Comparison of ENCODE assay signal across 19 cellular contexts in genomic region chr4:5866841-5867782, GRCh38. TPM values are rescaled to one million over a fixed set of nuclear protein-coding genes. Genes with fewer than 3 reads are reported as not detected.
DNase-seq lines count a peak whose midpoint lies in the region; ATAC-seq, FAIRE-seq and TF ChIP-seq lines count a peak whose summit lies in the region.
"Had no signal": no experiment of that assay in that cellular context is flagged by ENCODE, and none has a peak within 500 bp of the region (broad histone marks: within the 10 kb centered on the region; RNA-seq: fewer than 3 reads in every experiment).

No MANE protein-coding gene starts in this region.

- TF ChIP-seq POLR2A in sigmoid colon (IDR thresholded peaks at IDR 0.05), result no peak

- H3K9ac ChIP-seq in SK-N-SH, result no peak overlapping the region
- H3K9ac ChIP-seq in astrocyte (ENCODE audit: low read length), result no peak overlapping the region
- H3K9ac ChIP-seq: GM23248 had no signal

- H3F3A ChIP-seq in SK-N-SH (replicated peaks; ENCODE audit: insufficient read depth), result no peaks in the 10 kb centered on the region

- H3K9me3 ChIP-seq in SK-N-SH, result no peaks in the 10 kb centered on the region
- no peaks in the 10 kb centered on the region for H3K9me3 ChIP-seq in CD4-positive, alpha-beta memory T cell (ENCODE audit: control insufficient read depth in 1 of 2, low read length in 2 of 2)
- H3K9me3 ChIP-seq in astrocyte (ENCODE audit: insufficient read depth, low read depth, low read length), result no peaks in the 10 kb centered on the region
- no peaks in the 10 kb centered on the region for H3K9me3 ChIP-seq in sigmoid colon

- no peaks in the 10 kb centered on the region for H3K79me2 ChIP-seq in SK-N-SH (ENCODE audit: insufficient read depth)
- peaks cover 24% of the 10 kb centered on the region for H3K79me2 ChIP-seq in astrocyte (ENCODE audit: insufficient read depth, low read length)

- H3K9me3 Mint-ChIP-seq in CD4-positive, alpha-beta memory T cell, result peaks cover 0 to 4% (median under 1%) of the 10 kb centered on the region in 8 donors
- H3K9me3 Mint-ChIP-seq in astrocyte (ENCODE audit: unreplicated experiment), result no peaks in the 10 kb centered on the region

- ATAC-seq in SK-N-SH treated with all-trans-retinoic acid at 6 μM for 48 hours, result no peak
- ATAC-seq: PC-3 had no signal

- no peak for FAIRE-seq in astrocyte (lab: Jason Lieb, UNC)
- FAIRE-seq: G401.6, HTR-8/SVneo had no signal

- peak overlapping the region in 6 of 8 donors; percentile 15 to 86 (median 41) for H3K4me3 Mint-ChIP-seq in CD4-positive, alpha-beta memory T cell
- no peak overlapping the region for H3K4me3 Mint-ChIP-seq in astrocyte (ENCODE audit: unreplicated experiment)

- H3K27me3 Mint-ChIP-seq in CD4-positive, alpha-beta memory T cell, result peaks cover 6 to 11% of the 10 kb centered on the region in 2 donors
- no peaks in the 10 kb centered on the region for H3K27me3 Mint-ChIP-seq in astrocyte (ENCODE audit: low read depth, unreplicated experiment)

- H3K9me2 ChIP-seq in SK-N-SH, result no peaks in the 10 kb centered on the region

- no peak for TF ChIP-seq EP300 in SK-N-SH (IDR thresholded peaks at IDR 0.05; ENCODE audit: borderline replicate concordance in 1 of 2, low read depth in 1 of 2, low read length in 1 of 2)
- no peak for TF ChIP-seq EP300 in sigmoid colon (IDR thresholded peaks at IDR 0.05)

- CTCF ChIA-PET in SK-N-SH (lab: Yijun Ruan, JAX), result interaction anchor here (0.6 kb wide), 1 partner anchor 119 kb away, joined by 3 read pairs; no protein-coding TSS in a partner anchor
- CTCF ChIA-PET in CD4-positive, alpha-beta memory T cell (lab: Charles Lee; ENCODE audit: partially characterized antibody), result no interaction called here

- no peak for DNase-seq in SK-N-SH
- DNase-seq in CD4-positive, alpha-beta memory T cell, result no peak
- peak; percentile 58 for DNase-seq in NCI-H1694 treated with DMSO at 0.1 percent for 48 hours (lab: John Stamatoyannopoulos, UW)
- no peak for DNase-seq in astrocyte (ENCODE audit: low read depth)
- no peak for DNase-seq in NCI-H146 (lab: John Stamatoyannopoulos, UW)
- DNase-seq in sigmoid colon, result no peak
- DNase-seq in NCI-H510A (lab: John Stamatoyannopoulos, UW), result no peak
- DNase-seq: 8988T, Calu3, DMS79 treated with DMSO at 0.1 percent for 48 hours, GM23248, NCI-H1092, NCI-H187, PC-3 had no signal

- H3K4me1 ChIP-seq in SK-N-SH (ENCODE audit: control insufficient read depth in 1 of 2, insufficient read depth in 2 of 2, low read depth in 1 of 2, low read length in 1 of 2) (peaks cover 3 to 4% of the 10 kb centered on the region in 2 experiments; a peak in 2 of 4 replicates), astrocyte (ENCODE audit: insufficient read depth, low read length) (peaks cover 19% of the 10 kb centered on the region), sigmoid colon (no peaks in the 10 kb centered on the region)
- H3K4me1 ChIP-seq in CD4-positive, alpha-beta memory T cell (ENCODE audit: insufficient read depth, low read length), result peaks cover 18% of the 10 kb centered on the region

- POLR2A ChIA-PET in SK-N-SH (lab: Yijun Ruan, JAX), result no interaction called here
- POLR2A ChIA-PET in CD4-positive, alpha-beta memory T cell (lab: Charles Lee; ENCODE audit: partially characterized antibody), result no interaction called here

- intact Hi-C loops in CD4-positive, alpha-beta memory T cell (cut with micrococcal nuclease), result no loop called here
- intact Hi-C loops in sigmoid colon (cut with DNase I), result no loop called here

- H3K36me3 ChIP-seq in SK-N-SH (replicated peaks in 1 of 2; ENCODE audit: control insufficient read depth in 1 of 2, insufficient read depth in 2 of 2, low read length in 1 of 2), result no peaks in the 10 kb centered on the region
- no peaks in the 10 kb centered on the region for H3K36me3 ChIP-seq in CD4-positive, alpha-beta memory T cell (ENCODE audit: insufficient read depth, low read length)
- no peaks in the 10 kb centered on the region for H3K36me3 ChIP-seq in astrocyte (ENCODE audit: insufficient read depth, low read length)
- no peaks in the 10 kb centered on the region for H3K36me3 ChIP-seq in sigmoid colon

- H3K27ac ChIP-seq in SK-N-SH (ENCODE audit: low read depth in 2 of 2, low read length in 1 of 2) (no peak overlapping the region), astrocyte (ENCODE audit: low read depth, low read length) (no peak overlapping the region), sigmoid colon (no peak overlapping the region)
- H3K27ac ChIP-seq in CD4-positive, alpha-beta memory T cell (ENCODE audit: low read depth, low read length), result no peak overlapping the region
- H3K27ac ChIP-seq: GM23248, SK-N-MC had no signal

- H2AFZ ChIP-seq in SK-N-SH (ENCODE audit: low read depth) (no peak overlapping the region), astrocyte (ENCODE audit: low read depth, low read length) (no peak overlapping the region)
- H2AFZ ChIP-seq: GM23248 had no signal

- H3K36me3 Mint-ChIP-seq in CD4-positive, alpha-beta memory T cell, result no peaks in the 10 kb centered on the region
- peaks cover 23% of the 10 kb centered on the region for H3K36me3 Mint-ChIP-seq in astrocyte (ENCODE audit: low read depth, unreplicated experiment)
- H3K36me3 Mint-ChIP-seq: CD14-positive monocyte had no signal

- 36% methylated on average over 9 of the region's 9 CpGs for WGBS in SK-N-SH (ENCODE audit: low lambda C conversion rate)
- 58 to 64% methylated on average over 9 of the region's 9 CpGs for WGBS in sigmoid colon, 2 donors

- peaks cover 15 to 27% (median 18%) of the 10 kb centered on the region in 4 donors for H3K4me1 Mint-ChIP-seq in CD4-positive, alpha-beta memory T cell
- H3K4me1 Mint-ChIP-seq in astrocyte (ENCODE audit: low read depth, unreplicated experiment), result peaks cover 33% of the 10 kb centered on the region

- H4K20me1 ChIP-seq in SK-N-SH (ENCODE audit: insufficient read depth) (no peaks in the 10 kb centered on the region), astrocyte (ENCODE audit: insufficient read depth, low read length) (peaks cover 71% of the 10 kb centered on the region)

- peak overlapping the region in 3 of 7 donors; percentile 4 to 93 (median 39) for H3K27ac Mint-ChIP-seq in CD4-positive, alpha-beta memory T cell
- H3K27ac Mint-ChIP-seq in astrocyte (ENCODE audit: unreplicated experiment), result peak overlapping the region; percentile 37
- H3K27ac Mint-ChIP-seq: CD14-positive monocyte had no signal

- H3K27me3 ChIP-seq in SK-N-SH (ENCODE audit: insufficient read depth), result no peaks in the 10 kb centered on the region
- H3K27me3 ChIP-seq in CD4-positive, alpha-beta memory T cell (ENCODE audit: insufficient read depth, low read length), result no peaks in the 10 kb centered on the region
- H3K27me3 ChIP-seq in astrocyte (ENCODE audit: insufficient read depth, low read length), result no peaks in the 10 kb centered on the region
- H3K27me3 ChIP-seq in sigmoid colon, result no peaks in the 10 kb centered on the region

- no peak for TF ChIP-seq RAD21 in SK-N-SH (IDR thresholded peaks at IDR 0.05; ENCODE audit: low read length)

- no peak overlapping the region for H3K4me2 ChIP-seq in SK-N-SH
- no peak overlapping the region for H3K4me2 ChIP-seq in astrocyte (ENCODE audit: low read length)

- TF ChIP-seq CTCF in SK-N-SH (IDR thresholded peaks at IDR 0.05) (no peak), astrocyte (IDR thresholded peaks at IDR 0.05; ENCODE audit: insufficient read depth, low read depth, low read length) (no peak), sigmoid colon (IDR thresholded peaks at IDR 0.05) (no peak)

- H3K4me3 ChIP-seq in SK-N-SH (ENCODE audit: low read depth in 2 of 2, low read length in 1 of 2), result no peak overlapping the region
- H3K4me3 ChIP-seq in CD4-positive, alpha-beta memory T cell (ENCODE audit: low read length in 2 of 2), result no peak overlapping the region
- no peak overlapping the region for H3K4me3 ChIP-seq in astrocyte (ENCODE audit: insufficient read depth, low read depth, low read length)
- H3K4me3 ChIP-seq in sigmoid colon, result no peak overlapping the region
- H3K4me3 ChIP-seq: GM23248, SK-N-MC had no signal

TF ChIP-seq in SK-N-SH, 30 proteins besides CTCF, POLR2A, EP300 and RAD21:
- TF ChIP-seq GATA2 (CRISPR knock-in tag; IDR thresholded peaks at IDR 0.05) (0 out of 2 replicates have a peak, but pooled peaks have one; percentile 10), TAF1 (IDR thresholded peaks at IDR 0.05; ENCODE audit: borderline replicate concordance, low read depth, low read length) (no peak)

TF ChIP-seq in SK-N-SH treated with all-trans-retinoic acid at 6 μM for 48 hours, 23 proteins besides CTCF, POLR2A, EP300 and RAD21 (continues in another document):
- TF ChIP-seq ZNF8 (CRISPR knock-in tag; IDR thresholded peaks at IDR 0.05) (no peak), ZC3H10 (CRISPR knock-in tag; IDR thresholded peaks at IDR 0.05) (no peak), BACH2 (CRISPR knock-in tag; IDR thresholded peaks at IDR 0.05; ENCODE audit: borderline replicate concordance) (no peak), TCF4 (CRISPR knock-in tag; IDR thresholded peaks at IDR 0.05; ENCODE audit: borderline replicate concordance) (no peak), PATZ1 (CRISPR knock-in tag; IDR thresholded peaks at IDR 0.05; ENCODE audit: borderline replicate concordance) (no peak), RARB (CRISPR knock-in tag; IDR thresholded peaks at IDR 0.05) (no peak), OSR1 (CRISPR knock-in tag; IDR thresholded peaks at IDR 0.05) (no peak), CSDC2 (CRISPR knock-in tag; IDR thresholded peaks at IDR 0.05) (no peak), GLIS3 (CRISPR knock-in tag; IDR thresholded peaks at IDR 0.05) (no peak)

RNA-seq across cellular contexts. Expression of gene CRMP1, which starts 25.8 kb away (rescaled TPM):
- 3.4 and 7.8 TPM in 2 replicates for polyA plus RNA-seq in SK-N-SH (2012; rRNA removed)
- polyA plus RNA-seq in SK-N-SH (2012; cell fraction: cytosol; rRNA removed), result 6.0 and 10.8 TPM in 2 replicates
- polyA plus RNA-seq in SK-N-SH (2012; cell fraction: nucleus; rRNA removed), result 3.5 and 5.0 TPM in 2 replicates
- total RNA-seq in CD4-positive, alpha-beta memory T cell, result not detected
- polyA plus RNA-seq in CD4-positive, alpha-beta memory T cell, result not detected
- 59.6 and 67.4 TPM in 2 replicates for total RNA-seq in astrocyte
- total RNA-seq in sigmoid colon, result 1 to 10 TPM; 3.5 to 6.4 (median 4.7) TPM
- polyA plus RNA-seq in sigmoid colon, result 1 to 10 TPM in 1 of 3 donors, under 1 TPM in 1, not detected in 1; under 0.01 to 4.1 TPM
- total RNA-seq: Calu3, GM23248, PC-3 had no signal
- polyA plus RNA-seq: CD14-positive monocyte had no signal
